21 cellular contexts compared by ENCODE assay signal in the genomic region with DNA sequence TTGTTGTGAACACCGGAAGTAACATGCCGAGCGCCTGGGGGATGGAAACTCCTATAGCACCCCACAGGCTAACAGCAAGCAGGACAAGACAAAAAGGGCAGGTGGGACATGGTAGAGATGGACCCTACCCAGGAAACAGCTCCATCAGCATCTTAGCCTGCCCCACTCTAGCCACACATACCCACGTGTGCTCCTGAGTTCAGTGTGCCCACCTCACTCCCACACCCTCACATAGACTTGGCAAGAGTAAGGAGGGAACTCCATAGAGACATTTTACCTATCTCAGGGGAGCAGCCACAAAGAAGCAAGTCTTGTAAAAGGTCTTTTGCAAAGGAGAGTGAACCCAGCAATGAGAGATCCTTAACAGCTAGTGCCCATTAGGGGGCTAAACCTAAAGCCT. TPM values are rescaled to one million over a fixed set of nuclear protein-coding genes. Genes with fewer than 3 reads are reported as not detected.
"Had no signal": no experiment of that assay in that cellular context is flagged by ENCODE, and none has a peak within 500 bp of the region (broad histone marks: within the 10 kb centered on the region; RNA-seq: fewer than 3 reads in every experiment).

No MANE protein-coding gene starts in this region.

- FAIRE-seq: HTR-8/SVneo, RCC 7860 had no signal

- H3K4me3 ChIP-seq: SJSA1, SK-N-MC had no signal

- H3K9me3 ChIP-seq: SJSA1 had no signal

- DNase-seq: Karpas-422, KG1, MM.1S, NCI-H1105, NCI-H1417 treated with DMSO at 0.1 percent for 48 hours, NCI-H187 treated with DMSO at 0.1 percent for 48 hours, NCI-H2029 treated with DMSO at 0.1 percent for 48 hours, NCI-H2227 treated with DMSO at 0.1 percent for 48 hours, NCI-H524 treated with DMSO at 0.1 percent for 48 hours, NCI-H69, NCI-H774, Right ventricle myocardium superior, RPMI8226, SIG-M5 had no signal

- H3K27ac ChIP-seq: HL-60, SJSA1, SK-N-MC had no signal

- H3K36me3 ChIP-seq: SJSA1 had no signal

- H3K27me3 ChIP-seq: SJSA1 had no signal

RNA-seq across cellular contexts. Expression of a gene that starts 37.8 kb away (rescaled TPM):
- total RNA-seq: NCI-H460; Right ventricle myocardium superior; SJSA1; T-helper 1 cell treated with Interleukin-12 subunit alpha and Interleukin-12 subunit beta and Interleukin-4 antibody, amounts not matched to agents 30 ng/mL and 1 ng/mL, for 36 hours had no signal
